In the genomic region with DNA sequence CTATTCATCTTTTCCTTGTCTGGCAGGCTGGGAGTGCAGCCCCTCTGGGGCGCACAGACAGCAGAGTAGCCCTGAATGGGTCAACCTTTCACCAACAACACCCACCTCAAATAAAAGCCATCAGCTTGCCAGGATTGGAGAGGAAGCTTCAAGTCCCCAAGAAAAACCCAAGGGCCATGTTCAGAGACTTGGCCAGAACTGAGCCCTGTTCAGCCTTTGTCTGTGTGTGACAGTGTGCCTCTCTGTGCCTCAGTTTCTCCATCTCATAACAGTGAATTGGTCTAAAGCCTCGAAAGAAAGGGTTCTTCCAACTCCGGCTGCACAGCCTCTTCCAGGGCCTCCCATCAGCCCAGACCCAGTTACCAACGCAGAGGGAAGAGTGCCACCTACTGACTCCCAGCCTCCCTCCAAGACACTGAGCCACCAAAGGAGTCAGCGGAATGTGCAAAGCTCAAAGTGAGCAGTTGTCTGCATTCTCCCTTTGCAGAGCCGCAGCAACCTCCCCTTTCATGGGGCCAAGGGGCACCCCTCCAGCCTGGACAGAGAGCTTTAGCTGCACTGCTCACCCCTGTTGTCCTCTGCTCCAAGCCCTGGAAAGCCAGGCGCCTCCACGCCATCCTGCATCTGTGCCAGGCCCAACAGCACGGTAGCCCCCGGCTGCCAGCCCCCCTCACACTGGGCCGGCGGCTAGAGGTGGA, we compare ENCODE assay signal across 8 cellular contexts.
DNase-seq lines count a peak whose midpoint lies in the region; ATAC-seq, FAIRE-seq and TF ChIP-seq lines count a peak whose summit lies in the region.

No MANE protein-coding gene starts in this region.

- H3K36me3 ChIP-seq in A673 (ENCODE audit: insufficient read depth, low read length, poor library complexity, severe bottlenecking) (no peaks in the 10 kb centered on the region), HepG2 (replicated peaks in 1 of 2; ENCODE audit: control insufficient read depth in 1 of 2, insufficient read depth in 2 of 2, low read length in 2 of 2) (no peaks in the 10 kb centered on the region), vagina (no peaks in the 10 kb centered on the region)
- H3K36me3 ChIP-seq in CD8-positive, alpha-beta memory T cell (ENCODE audit: insufficient read depth, low read length): no peaks in the 10 kb centered on the region

- no peaks in the 10 kb centered on the region for H3K9me3 Mint-ChIP-seq in CD8-positive, alpha-beta memory T cell

- DNase-seq in A673 (ENCODE audit: low spot score) (peak; percentile 77), NCI-H526 (lab: John Stamatoyannopoulos, UW) (peak; percentile 47 to 85), cerebellar cortex (ENCODE audit: low spot score) (peak; percentile 38), HepG2 (ENCODE audit: low spot score) (peak; percentile 72), vagina (ENCODE audit: extremely low spot score in 2 of 2) (no peak), activated gamma-delta T cell (lab: John Stamatoyannopoulos, UW) (no peak)
- no peak for DNase-seq in CD8-positive, alpha-beta memory T cell

- H3K4me3 Mint-ChIP-seq in CD8-positive, alpha-beta memory T cell: no peak overlapping the region

- TF ChIP-seq EP300 in HepG2 (IDR thresholded peaks at IDR 0.05; ENCODE audit: low read depth in 2 of 2, low read length in 2 of 2): 0 out of 4 replicates have a peak, but pooled peaks of 1 of the 2 experiments have one; percentile 24
- TF ChIP-seq EP300 in HepG2 (CRISPR knock-in tag; IDR thresholded peaks at IDR 0.05; ENCODE audit: borderline replicate concordance): no peak

- CTCF ChIA-PET in A673 (lab: Charles Lee): interaction anchor here (0.6 to 2.3 kb wide), 4 partner anchors 149 to 256 kb away, joined by 3 to 14 read pairs (median 5); no protein-coding TSS in a partner anchor
- CTCF ChIA-PET in HepG2 (lab: Yijun Ruan, JAX; ENCODE audit: low intra/inter-chr PET ratio, low total read pairs): interaction anchor here (1.8 to 2.1 kb wide), 2 partner anchors 148 to 204 kb away, joined by 11 to 16 read pairs; no protein-coding TSS in a partner anchor
- CTCF ChIA-PET in CD8-positive, alpha-beta memory T cell (lab: Charles Lee): no interaction called here

- no peaks in the 10 kb centered on the region for H3K9me3 ChIP-seq in A673 (ENCODE audit: low read depth, low read length, poor library complexity, severe bottlenecking)
- no peaks in the 10 kb centered on the region for H3K9me3 ChIP-seq in HepG2 (ENCODE audit: low read length)
- H3K9me3 ChIP-seq in vagina: no peaks in the 10 kb centered on the region
- H3K9me3 ChIP-seq in CD8-positive, alpha-beta memory T cell (ENCODE audit: low read length): no peaks in the 10 kb centered on the region

- peak; percentile 86 for FAIRE-seq in HepG2 (lab: Jason Lieb, UNC)

- H3K4me3 ChIP-seq in A673 (ENCODE audit: low read depth, low read length, poor library complexity, severe bottlenecking): no peak overlapping the region
- no peak overlapping the region for H3K4me3 ChIP-seq in HepG2 (replicated peaks in 1 of 3; ENCODE audit: insufficient read depth in 1 of 3, low read depth in 2 of 3, low read length in 3 of 3)
- H3K4me3 ChIP-seq in vagina: no peak overlapping the region
- H3K4me3 ChIP-seq in CD8-positive, alpha-beta memory T cell (ENCODE audit: low read length): no peak overlapping the region

- TF ChIP-seq POLR2A in HepG2 (IDR thresholded peaks at IDR 0.05; ENCODE audit: insufficient read depth in 1 of 2, low read depth in 2 of 2, low read length in 2 of 2) (no peak), vagina (IDR thresholded peaks at IDR 0.05) (no peak)

- in situ Hi-C loops in HepG2 (cut with HindIII; ENCODE audit: extremely low pct_ligation_motif_present, low pct_unique_long_range_greater_than_20kb): no loop called here

- no peak overlapping the region for H3K4me2 ChIP-seq in HepG2 (ENCODE audit: low read depth, low read length)

- H3K27ac Mint-ChIP-seq in CD8-positive, alpha-beta memory T cell: no peak overlapping the region

- no peak overlapping the region for H3K27ac ChIP-seq in A673 (ENCODE audit: low read depth, low read length, poor library complexity, severe bottlenecking)
- H3K27ac ChIP-seq in HepG2 (ENCODE audit: extremely low read length, insufficient read depth, low read length): no peak overlapping the region
- no peak overlapping the region for H3K27ac ChIP-seq in vagina
- H3K27ac ChIP-seq in CD8-positive, alpha-beta memory T cell (ENCODE audit: low read depth, low read length): no peak overlapping the region

- H2AFZ ChIP-seq in HepG2 (ENCODE audit: low read length): no peak overlapping the region

- TF ChIP-seq RAD21 in HepG2 (CRISPR knock-in tag; IDR thresholded peaks at IDR 0.05): peak; percentile 93

- peaks cover 7 to 29% of the 10 kb centered on the region in 2 donors for H3K27me3 Mint-ChIP-seq in CD8-positive, alpha-beta memory T cell

- H3K4me1 ChIP-seq in A673 (ENCODE audit: insufficient read depth, low read length, poor library complexity, severe bottlenecking) (no peaks in the 10 kb centered on the region), HepG2 (ENCODE audit: insufficient read depth, low read length) (peaks cover 11% of the 10 kb centered on the region), vagina (no peaks in the 10 kb centered on the region)
- no peaks in the 10 kb centered on the region for H3K4me1 ChIP-seq in CD8-positive, alpha-beta memory T cell (ENCODE audit: insufficient read depth, low read length)

- peak; percentile 77 for TF ChIP-seq CTCF in A673 (conservative IDR thresholded peaks at IDR 0.05; ENCODE audit: low read depth, low read length)
- TF ChIP-seq CTCF in GM12873 (IDR thresholded peaks at IDR 0.05; ENCODE audit: insufficient read depth, low read depth, low read length, missing control alignments): peak; percentile 70
- TF ChIP-seq CTCF in HepG2 (CRISPR knock-in tag; IDR thresholded peaks at IDR 0.05): peak; percentile 98
- peak in 2 of 3 experiments; percentile 17 to 19 for TF ChIP-seq CTCF in vagina (IDR thresholded peaks at IDR 0.05)

- H3K4me1 Mint-ChIP-seq in CD8-positive, alpha-beta memory T cell: no peaks in the 10 kb centered on the region

- no peaks in the 10 kb centered on the region for H3K36me3 Mint-ChIP-seq in CD8-positive, alpha-beta memory T cell

- no TSS peak for BruUV-seq in A673 (replicated peaks; lab: Mats Ljungman, UMichigan)
- no TSS peak for BruUV-seq in HepG2 (replicated peaks; lab: Mats Ljungman, UMichigan)

- POLR2A ChIA-PET in A673 (lab: Charles Lee; ENCODE audit: low non-redundant PET) (interaction anchor here (0.6 kb wide), 1 partner anchor 1529 kb away, joined by 3 read pairs; no protein-coding TSS in a partner anchor), HepG2 (lab: Yijun Ruan, JAX) (no interaction called here)
- POLR2A ChIA-PET in CD8-positive, alpha-beta memory T cell (lab: Charles Lee): no interaction called here

- H3K9ac ChIP-seq in HepG2 (ENCODE audit: insufficient read depth, low read depth, low read length): no peak overlapping the region

- no peaks in the 10 kb centered on the region for H4K20me1 ChIP-seq in HepG2 (ENCODE audit: insufficient read depth, low read length)

- intact Hi-C loops in A673 (cut with micrococcal nuclease; ENCODE audit: unreplicated experiment) (loop anchor here (5.0 to 10.0 kb wide), 3 partner anchors 204 to 1684 kb away; no protein-coding TSS in a partner anchor), HepG2 (cut with micrococcal nuclease; ENCODE audit: unreplicated experiment) (loop anchor here (1.0 to 5.0 kb wide), 5 partner anchors 149 to 784 kb away; no protein-coding TSS in a partner anchor), vagina (cut with DNase I) (no loop called here)

- ATAC-seq in HepG2: peak; percentile 99

- H3K79me2 ChIP-seq in HepG2 (ENCODE audit: insufficient read depth, low read length): no peaks in the 10 kb centered on the region

- 27% methylated on average over 12 of the region's 12 CpGs for WGBS in HepG2 (ENCODE audit: low lambda C conversion rate)

- no peaks in the 10 kb centered on the region for H3K27me3 ChIP-seq in A673 (replicated peaks; ENCODE audit: insufficient read depth, low read depth, low read length, poor library complexity)
- H3K27me3 ChIP-seq in HepG2 (ENCODE audit: control insufficient read depth in 1 of 2, insufficient read depth in 2 of 2, low read length in 2 of 2): peaks cover 0 to 13% of the 10 kb centered on the region in 2 experiments; a peak in 2 of 5 replicates
- H3K27me3 ChIP-seq in vagina: no peaks in the 10 kb centered on the region
- no peaks in the 10 kb centered on the region for H3K27me3 ChIP-seq in CD8-positive, alpha-beta memory T cell (ENCODE audit: insufficient read depth, low read length, poor library complexity, severe bottlenecking)

TF ChIP-seq in HepG2, 621 proteins besides CTCF, POLR2A, EP300 and RAD21 (continues in another document):
- no peak for TF ChIP-seq ZBTB43 (CRISPR knock-in tag; conservative IDR thresholded peaks at IDR 0.05)
- TF ChIP-seq, protein P1, sequence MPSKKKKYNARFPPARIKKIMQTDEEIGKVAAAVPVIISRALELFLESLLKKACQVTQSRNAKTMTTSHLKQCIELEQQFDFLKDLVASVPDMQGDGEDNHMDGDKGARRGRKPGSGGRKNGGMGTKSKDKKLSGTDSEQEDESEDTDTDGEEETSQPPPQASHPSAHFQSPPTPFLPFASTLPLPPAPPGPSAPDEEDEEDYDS (CRISPR knock-in tag; IDR thresholded peaks at IDR 0.05): peak; percentile 31; the same call in 1 of the 2 replicates
- TF ChIP-seq KDM5A (IDR thresholded peaks at IDR 0.05; ENCODE audit: borderline replicate concordance, low read length): no peak

Comparison
In these comparisons a context has a peak if more than half of its experiments do, and no peak if none do; other contexts are left out.
1. DNase-seq: peak in A673 (single experiment), NCI-H526 (2 of 2), cerebellar cortex (single experiment) and HepG2 (single experiment); none in vagina (0 of 2), activated gamma-delta T cell (single experiment) and CD8-positive, alpha-beta memory T cell (0 of 5).
2. CTCF ChIP-seq: peak in every context shown above with its lines; median percentile 98 in HepG2; 77 in A673; 70 in GM12873; 18 in vagina.